Comparison of ENCODE assay signal across 20 cellular contexts in genomic region chr22:27540247-27540646, GRCh38.
"Had no signal": no experiment of that assay in that cellular context is flagged by ENCODE, and none has a peak within 500 bp of the region (broad histone marks: within the 10 kb centered on the region; RNA-seq: fewer than 3 reads in every experiment).

No MANE protein-coding gene starts in this region.

- H3K79me2 ChIP-seq: parathyroid adenoma had no signal

- H3K27ac ChIP-seq: coronary artery, lower lobe of right lung, parathyroid adenoma, right lobe of liver, stomach, thyroid gland had no signal

- H3K4me3 ChIP-seq: coronary artery, lower lobe of right lung, right lobe of liver, stomach, thyroid gland had no signal

- H3K4me1 ChIP-seq: parathyroid adenoma, right lobe of liver, stomach, thyroid gland had no signal

- H3K9me3 Mint-ChIP-seq: immature natural killer cell; naive thymus-derived CD8-positive, alpha-beta T cell; neural crest cell had no signal

- H2AFZ ChIP-seq: parathyroid adenoma had no signal

- H3K36me3 Mint-ChIP-seq: immature natural killer cell; naive thymus-derived CD8-positive, alpha-beta T cell had no signal

- H3K4me3 Mint-ChIP-seq: immature natural killer cell; naive thymus-derived CD8-positive, alpha-beta T cell; neural crest cell had no signal

- H3K27ac Mint-ChIP-seq: immature natural killer cell, progenitor cell of endocrine pancreas had no signal

- H3K36me3 ChIP-seq: lower lobe of right lung, right lobe of liver, stomach, thyroid gland had no signal

- DNase-seq: dermis blood vessel endothelial cell; effector memory CD4-positive, alpha-beta T cell; hypothalamus; immature natural killer cell; islet precursor cell; left ventricle myocardium superior; lower lobe of right lung; naive thymus-derived CD8-positive, alpha-beta T cell; right lobe of liver; small intestine; stimulated activated CD4-positive, alpha-beta T cell treated with anti-CD3 and anti-CD28 coated beads, Interleukin-15, amount 100 ng/mL, for 24 hours; stimulated activated CD4-positive, alpha-beta T cell treated with anti-CD3 and anti-CD28 coated beads, Interleukin-4, amount 100 ng/mL, for 1 hour; stimulated activated CD8-positive, alpha-beta memory T cell treated with anti-CD3 and anti-CD28 coated beads, Interleukin-4, amount 100 ng/mL, for 48 hours; stimulated activated naive CD4-positive, alpha-beta T cell treated with Interleukin-2 at 50 U/mL for 16 hours; stomach; thyroid gland had no signal

- H3K4me1 Mint-ChIP-seq: immature natural killer cell; naive thymus-derived CD8-positive, alpha-beta T cell had no signal

- ATAC-seq: left ventricle myocardium superior; lower lobe of right lung; naive thymus-derived CD8-positive, alpha-beta T cell; right lobe of liver had no signal

- H3K27me3 ChIP-seq: right lobe of liver, thyroid gland had no signal
